ENCODE assay signal across 20 cellular contexts in genomic region chr1:87404306-87404705, GRCh38.
DNase-seq lines count a peak whose midpoint lies in the region; ATAC-seq lines count a peak whose summit lies in the region.
"Had no signal": no experiment of that assay in that cellular context is flagged by ENCODE, and none has a peak within 500 bp of the region (broad histone marks: within the 10 kb centered on the region; RNA-seq: fewer than 3 reads in every experiment).

No MANE protein-coding gene starts in this region.

- H3K9me3 Mint-ChIP-seq in effector memory CD8-positive, alpha-beta T cell: no peaks in the 10 kb centered on the region

- H3K9me3 ChIP-seq in T-helper 17 cell (ENCODE audit: control insufficient read depth, low read length, poor library complexity, severe bottlenecking): no peaks in the 10 kb centered on the region
- no peaks in the 10 kb centered on the region for H3K9me3 ChIP-seq in GM23248 (ENCODE audit: low read depth)
- H3K9me3 ChIP-seq: colonic mucosa, left lung, mucosa of descending colon, neutrophil had no signal

- no peaks in the 10 kb centered on the region for H3K27me3 Mint-ChIP-seq in T-helper 17 cell
- H3K27me3 Mint-ChIP-seq in effector memory CD8-positive, alpha-beta T cell: no peaks in the 10 kb centered on the region

- peak overlapping the region; percentile 77 for H3K27ac Mint-ChIP-seq in T-helper 17 cell
- H3K27ac Mint-ChIP-seq in effector memory CD8-positive, alpha-beta T cell: no peak overlapping the region

- H3F3A ChIP-seq in GM23248 (ENCODE audit: insufficient read depth): peaks cover 16% of the 10 kb centered on the region

- no peaks in the 10 kb centered on the region for H3K36me3 Mint-ChIP-seq in T-helper 17 cell (ENCODE audit: low read depth)
- H3K36me3 Mint-ChIP-seq in effector memory CD8-positive, alpha-beta T cell (ENCODE audit: insufficient read depth): no peaks in the 10 kb centered on the region

- peaks cover 16% of the 10 kb centered on the region for H3K4me1 ChIP-seq in GM23248 (ENCODE audit: insufficient read depth)
- H3K4me1 ChIP-seq: colonic mucosa, left lung had no signal

- no peak overlapping the region for H3K4me2 ChIP-seq in GM23248 (ENCODE audit: unreplicated experiment)

- no peak overlapping the region for H3K27ac ChIP-seq in GM23248
- H3K27ac ChIP-seq: colonic mucosa, left lung, neutrophil, WERI-Rb-1 had no signal

- no peak overlapping the region for H2AFZ ChIP-seq in GM23248

- H3K9ac ChIP-seq in GM23248: no peak overlapping the region

- H3K4me3 Mint-ChIP-seq in T-helper 17 cell: peak overlapping the region; percentile 36
- H3K4me3 Mint-ChIP-seq in effector memory CD8-positive, alpha-beta T cell: no peak overlapping the region

- peak; percentile 18 for DNase-seq in activated CD8-positive, alpha-beta memory T cell treated with anti-CD3 and anti-CD28 coated beads, Interleukin-2, amount 50 U/mL, for 4 hours
- no peak for DNase-seq in activated CD8-positive, alpha-beta memory T cell treated with anti-CD3 and anti-CD28 coated beads for 24 hours
- DNase-seq in T-helper 17 cell (peak in 1 of 3 donors; percentile 26), GM23248 (no peak), NOMO-1 (lab: John Stamatoyannopoulos, UW; ENCODE audit: unreplicated experiment in 2 of 2) (no peak)
- no peak for DNase-seq in effector memory CD8-positive, alpha-beta T cell
- DNase-seq in effector CD4-positive, alpha-beta T cell: no peak
- DNase-seq: colonic mucosa, DMS79, foreskin melanocyte, HCEC 1CT, left lung, mucosa of descending colon, NCI-H1417, NCI-H2171, NCI-H748 treated with DMSO at 0.1 percent for 48 hours, SW 1271, WERI-Rb-1 had no signal

- peaks cover 32% of the 10 kb centered on the region for H3K4me1 Mint-ChIP-seq in T-helper 17 cell
- H3K4me1 Mint-ChIP-seq in effector memory CD8-positive, alpha-beta T cell (ENCODE audit: low read depth in 2 of 2): peaks cover 5 to 8% of the 10 kb centered on the region in 2 donors

- H3K79me2 ChIP-seq in GM23248 (ENCODE audit: insufficient read depth): no peaks in the 10 kb centered on the region

- H3K36me3 ChIP-seq in GM23248 (ENCODE audit: low read depth): no peaks in the 10 kb centered on the region
- H3K36me3 ChIP-seq: colonic mucosa, left lung, neutrophil, WERI-Rb-1 had no signal

- H3K4me3 ChIP-seq in GM23248: no peak overlapping the region
- H3K4me3 ChIP-seq: colonic mucosa, left lung, mucosa of descending colon had no signal

- 0 out of 2 replicates have a peak, but pooled peaks cover 7% of the 10 kb centered on the region for H3K27me3 ChIP-seq in GM23248 (replicated peaks; ENCODE audit: insufficient read depth)
- H3K27me3 ChIP-seq: colonic mucosa, left lung had no signal

- ATAC-seq in GM18502 (IDR thresholded peaks at IDR 0.05; ENCODE audit: poor library complexity, unreplicated experiment) (peak; percentile 77), T-helper 17 cell (peak; percentile 99)
- ATAC-seq in effector memory CD8-positive, alpha-beta T cell (replicated peaks): peak; percentile 89
- ATAC-seq: left lung, mucosa of descending colon had no signal

- H4K20me1 ChIP-seq in GM23248 (ENCODE audit: insufficient read depth): no peaks in the 10 kb centered on the region

- WGBS in GM23248 (ENCODE audit: low coverage in 1 of 2, low lambda C conversion rate in 2 of 2, missing lambda C conversion rate in 2 of 2), 2 experiments: 93 to 95% methylated on average over 3 of the region's 3 CpGs

- in situ Hi-C loops in GM23248 (cut with MboI): no loop called here

- H3K9me2 ChIP-seq in GM23248 (ENCODE audit: insufficient read depth): no peaks in the 10 kb centered on the region
